18 cellular contexts compared by ENCODE assay signal in genomic region chr13:49759503-49759902, GRCh38. TPM values are rescaled to one million over a fixed set of nuclear protein-coding genes. Genes with fewer than 3 reads are reported as not detected.
DNase-seq lines count a peak whose midpoint lies in the region; ATAC-seq and TF ChIP-seq lines count a peak whose summit lies in the region.
"Had no signal": no experiment of that assay in that cellular context is flagged by ENCODE, and none has a peak within 500 bp of the region (broad histone marks: within the 10 kb centered on the region; RNA-seq: fewer than 3 reads in every experiment).

No MANE protein-coding gene starts in this region.

- no peak overlapping the region for H3K4me3 ChIP-seq in HFF-Myc (replicated peaks; ENCODE audit: low read depth, low read length)
- H3K4me3 ChIP-seq: BLaER1 treated with 17β-estradiol and CSF1 and Interleukin-3, amounts not matched to agents 10 nM and 100 nM had no signal

- no peaks in the 10 kb centered on the region for H3K27me3 Mint-ChIP-seq in activated T-helper 17 cell treated with anti-CD3 and anti-CD28 coated beads, Interleukin-2, amount 50 U/mL, for 72 hours
- H3K27me3 Mint-ChIP-seq: IgD-negative memory B cell had no signal

- H3K27ac Mint-ChIP-seq in activated T-helper 17 cell treated with anti-CD3 and anti-CD28 coated beads, Interleukin-2, amount 50 U/mL, for 72 hours, result peak overlapping the region; percentile 42
- H3K27ac Mint-ChIP-seq: IgD-negative memory B cell had no signal

- H3K4me3 Mint-ChIP-seq in activated T-helper 17 cell treated with anti-CD3 and anti-CD28 coated beads, Interleukin-2, amount 50 U/mL, for 72 hours, result peak overlapping the region; percentile 17

- TF ChIP-seq CTCF in HFF-Myc (IDR thresholded peaks at IDR 0.05; ENCODE audit: low read depth, low read length, missing control alignments), result no peak

- peaks cover 19% of the 10 kb centered on the region for H3K36me3 Mint-ChIP-seq in activated T-helper 17 cell treated with anti-CD3 and anti-CD28 coated beads, Interleukin-2, amount 50 U/mL, for 72 hours (ENCODE audit: low read depth)

- no peaks in the 10 kb centered on the region for H3K9me3 Mint-ChIP-seq in activated T-helper 17 cell treated with anti-CD3 and anti-CD28 coated beads, Interleukin-2, amount 50 U/mL, for 72 hours

- peak; percentile 49 for DNase-seq in COLO668 (lab: John Stamatoyannopoulos, UW; ENCODE audit: unreplicated experiment)
- DNase-seq in HFF-Myc (ENCODE audit: extremely low read depth, low read depth), result peak; percentile 20
- DNase-seq in iris pigment epithelial cell (ENCODE audit: low read depth), result peak; percentile 11
- no peak for DNase-seq in posterior cingulate gyrus
- DNase-seq in kidney glomerular epithelial cell (lab: John Stamatoyannopoulos, UW), result no peak
- DNase-seq: amniotic stem cell, cortex of kidney, erythroblast, islet precursor cell, mesenchymal stem cell, NCI-H1105, retina, Right ventricle myocardium superior had no signal

- ATAC-seq in activated T-helper 17 cell treated with anti-CD3 and anti-CD28 coated beads, Interleukin-2, amount 50 U/mL, for 72 hours (replicated peaks), result no peak
- ATAC-seq in HG02840 (IDR thresholded peaks at IDR 0.05; ENCODE audit: low FRiP score, unreplicated experiment), result no peak
- ATAC-seq: HCT116 had no signal

- intact Hi-C loops in posterior cingulate gyrus (cut with DNase I), result no loop called here

- peaks cover 10% of the 10 kb centered on the region for H3K4me1 Mint-ChIP-seq in activated T-helper 17 cell treated with anti-CD3 and anti-CD28 coated beads, Interleukin-2, amount 50 U/mL, for 72 hours

RNA-seq across cellular contexts. Expression of gene KPNA3, which starts 33.0 kb away (rescaled TPM):
- total RNA-seq in activated T-helper 17 cell treated with anti-CD3 and anti-CD28 coated beads, Interleukin-2, amount 50 U/mL, for 72 hours, result 10 to 100 TPM; 20.3 to 49.5 TPM

Comparison
In these comparisons a context has a peak if more than half of its experiments do, and no peak if none do; other contexts are left out.
1. DNase-seq: peak in COLO668 (single experiment), HFF-Myc (single experiment) and iris pigment epithelial cell (single experiment); none in posterior cingulate gyrus (0 of 10) and kidney glomerular epithelial cell (single experiment).